22 cellular contexts compared by ENCODE assay signal in the genomic region with DNA sequence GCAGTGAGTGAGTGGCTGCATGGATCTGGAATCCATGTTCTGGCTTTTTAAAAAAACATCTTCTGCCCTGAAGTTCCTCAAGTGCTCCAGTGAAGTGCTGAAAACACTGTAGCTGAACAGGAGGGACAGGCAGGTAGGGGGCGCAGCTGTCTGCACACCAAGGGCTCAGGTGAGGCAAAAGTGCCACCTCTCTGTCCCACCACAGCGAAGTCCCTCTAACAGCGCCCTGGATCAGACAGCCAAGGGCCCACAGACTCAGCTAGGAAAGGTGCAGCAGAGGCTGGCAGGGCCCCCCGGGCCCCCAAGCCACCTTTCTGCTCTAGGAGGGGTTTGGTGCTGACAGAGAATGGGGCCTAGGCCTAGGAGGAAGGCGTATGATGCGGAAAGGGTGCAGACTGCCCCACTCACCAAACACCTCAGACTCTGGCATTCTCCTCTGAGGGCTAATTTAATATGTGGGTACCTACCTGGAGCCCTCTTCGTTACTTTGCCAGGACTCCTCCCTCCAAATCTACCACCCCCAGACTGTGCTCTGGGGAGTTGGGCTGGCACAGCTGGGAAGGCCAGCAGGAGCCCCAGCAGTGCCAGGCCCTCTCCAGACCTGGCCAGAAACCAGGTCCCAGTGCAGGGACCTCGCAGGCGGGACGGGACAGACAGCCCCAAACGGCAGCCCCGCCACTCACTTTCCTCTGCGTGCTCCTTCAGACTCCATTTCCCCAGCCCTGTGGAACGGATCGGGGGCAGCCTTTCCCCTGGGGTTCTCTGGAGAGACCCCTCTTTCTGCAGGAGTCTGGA.
DNase-seq lines count a peak whose midpoint lies in the region; ATAC-seq and TF ChIP-seq lines count a peak whose summit lies in the region.
"Had no signal": no experiment of that assay in that cellular context is flagged by ENCODE, and none has a peak within 500 bp of the region (broad histone marks: within the 10 kb centered on the region; RNA-seq: fewer than 3 reads in every experiment).

No MANE protein-coding gene starts in this region.

- H3K36me3 ChIP-seq in right atrium auricular region (no peaks in the 10 kb centered on the region), OCI-LY1 (ENCODE audit: insufficient read depth, low read length) (no peaks in the 10 kb centered on the region), thyroid gland (no peaks in the 10 kb centered on the region)
- H3K36me3 ChIP-seq: brain microvascular endothelial cell, prostate gland, transverse colon had no signal

- no peaks in the 10 kb centered on the region for H4K20me1 ChIP-seq in OCI-LY1 (ENCODE audit: insufficient read depth, low read length)

- no peaks in the 10 kb centered on the region for H3K79me2 ChIP-seq in OCI-LY1 (ENCODE audit: insufficient read depth, low read length)

- H3K9me3 ChIP-seq in right atrium auricular region (no peaks in the 10 kb centered on the region), OCI-LY1 (ENCODE audit: low read length) (no peaks in the 10 kb centered on the region), right cardiac atrium (ENCODE audit: control insufficient read depth, low read length) (no peaks in the 10 kb centered on the region), thyroid gland (no peaks in the 10 kb centered on the region)
- H3K9me3 ChIP-seq: A549, prostate gland, transverse colon had no signal

- intact Hi-C loops in Right ventricle myocardium inferior (cut with DNase I) (no loop called here), right cardiac atrium (cut with DNase I) (no loop called here), thyroid gland (cut with DNase I) (no loop called here)

- H3K4me1 ChIP-seq in right atrium auricular region = peaks cover 0 to 8% of the 10 kb centered on the region in 2 donors
- no peaks in the 10 kb centered on the region for H3K4me1 ChIP-seq in OCI-LY1 (ENCODE audit: insufficient read depth, low read length, severe bottlenecking)
- H3K4me1 ChIP-seq in right cardiac atrium (ENCODE audit: control insufficient read depth, insufficient read depth, low read length) = no peaks in the 10 kb centered on the region
- no peaks in the 10 kb centered on the region for H3K4me1 ChIP-seq in thyroid gland
- H3K4me1 ChIP-seq: A549, prostate gland had no signal

- H3F3A ChIP-seq in OCI-LY1 (ENCODE audit: insufficient read depth, low read length) = no peaks in the 10 kb centered on the region

- H3K27ac ChIP-seq in right atrium auricular region = no peak overlapping the region
- H3K27ac ChIP-seq in OCI-LY1 (ENCODE audit: low read depth, low read length, poor library complexity, severe bottlenecking) = no peak overlapping the region
- H3K27ac ChIP-seq in right cardiac atrium (ENCODE audit: low read length) = no peak overlapping the region
- H3K27ac ChIP-seq in thyroid gland = no peak overlapping the region
- H3K27ac ChIP-seq: A549, brain microvascular endothelial cell, coronary artery, KMS-11, prostate gland, transverse colon, VCaP had no signal

- WGBS in right cardiac atrium = 83% methylated on average over 15 of the region's 15 CpGs
- 81 to 84% methylated on average over 15 of the region's 15 CpGs for WGBS in thyroid gland, 2 donors

- TF ChIP-seq POLR2A in thyroid gland (IDR thresholded peaks at IDR 0.05) = no peak

- H3K4me3 ChIP-seq in right atrium auricular region (no peak overlapping the region), OCI-LY1 (ENCODE audit: low read depth, low read length, poor library complexity, severe bottlenecking) (no peak overlapping the region), right cardiac atrium (ENCODE audit: low read length) (no peak overlapping the region), thyroid gland (replicated peaks in 1 of 3) (no peak overlapping the region)
- H3K4me3 ChIP-seq: A549, coronary artery, prostate gland, transverse colon had no signal

- no peak overlapping the region for H2AFZ ChIP-seq in OCI-LY1 (ENCODE audit: low read length)

- no peaks in the 10 kb centered on the region for H3K9me2 ChIP-seq in OCI-LY1 (ENCODE audit: low read depth, low read length)

- no peak overlapping the region for H3K9ac ChIP-seq in OCI-LY1 (ENCODE audit: low read length)
- H3K9ac ChIP-seq: KMS-11 had no signal

- ATAC-seq in Right ventricle myocardium inferior (peak; percentile 75), right cardiac atrium (peak; percentile 31 to 45), HG03521 (IDR thresholded peaks at IDR 0.05; ENCODE audit: unreplicated experiment) (no peak), GM18907 (IDR thresholded peaks at IDR 0.05; ENCODE audit: unreplicated experiment) (no peak)
- ATAC-seq: activated CD8-positive, alpha-beta T cell treated with anti-CD3 and anti-CD28 coated beads for 36 hours had no signal

- DNase-seq in Right ventricle myocardium inferior (ENCODE audit: missing footprints) (no peak), right atrium auricular region (ENCODE audit: low spot score) (no peak), right cardiac atrium (no peak), thyroid gland (peak; percentile 25 to 32)
- no peak for DNase-seq in stimulated activated CD4-positive, alpha-beta T cell treated with anti-CD3 and anti-CD28 coated beads, Interleukin-2, amount 100 ng/mL, for 48 hours
- DNase-seq: activated CD8-positive, alpha-beta T cell treated with anti-CD3 and anti-CD28 coated beads for 36 hours; activated gamma-delta T cell treated with Interleukin-2 at 50 U/mL for 16 hours; brain microvascular endothelial cell; HFFc6; MV-4-11; NCI-H2171; NCI-H524 treated with DMSO at 0.1 percent for 48 hours; small intestine; transverse colon had no signal

- no peaks in the 10 kb centered on the region for H3K27me3 ChIP-seq in right atrium auricular region
- no peaks in the 10 kb centered on the region for H3K27me3 ChIP-seq in OCI-LY1 (ENCODE audit: insufficient read depth, low read length)
- no peaks in the 10 kb centered on the region for H3K27me3 ChIP-seq in right cardiac atrium (ENCODE audit: control insufficient read depth, insufficient read depth)
- H3K27me3 ChIP-seq in thyroid gland = no peaks in the 10 kb centered on the region
- H3K27me3 ChIP-seq: brain microvascular endothelial cell, transverse colon had no signal

- TF ChIP-seq CTCF in right atrium auricular region (IDR thresholded peaks at IDR 0.05) = no peak
- peak; percentile 32; the same call in 1 of the 2 replicates for TF ChIP-seq CTCF in OCI-LY1 (IDR thresholded peaks at IDR 0.05; ENCODE audit: low read length)
- TF ChIP-seq CTCF in thyroid gland (IDR thresholded peaks at IDR 0.05) = peak in 3 of 6 experiments; percentile 29 to 44 (median 35)

- H3K4me2 ChIP-seq in OCI-LY1 (ENCODE audit: low read length) = no peak overlapping the region
- H3K4me2 ChIP-seq: A549, KMS-11 had no signal

Comparison
In these comparisons a context has a peak if more than half of its experiments do, and no peak if none do; other contexts are left out.
1. ATAC-seq: peak in Right ventricle myocardium inferior (single experiment) and right cardiac atrium (2 of 2); none in HG03521 (single experiment) and GM18907 (single experiment).
2. DNase-seq: peak in thyroid gland (2 of 2); none in Right ventricle myocardium inferior (single experiment), right atrium auricular region (single experiment), right cardiac atrium (0 of 3) and stimulated activated CD4-positive, alpha-beta T cell treated with anti-CD3 and anti-CD28 coated beads, Interleukin-2, amount 100 ng/mL, for 48 hours (0 of 2).